In the genomic region with DNA sequence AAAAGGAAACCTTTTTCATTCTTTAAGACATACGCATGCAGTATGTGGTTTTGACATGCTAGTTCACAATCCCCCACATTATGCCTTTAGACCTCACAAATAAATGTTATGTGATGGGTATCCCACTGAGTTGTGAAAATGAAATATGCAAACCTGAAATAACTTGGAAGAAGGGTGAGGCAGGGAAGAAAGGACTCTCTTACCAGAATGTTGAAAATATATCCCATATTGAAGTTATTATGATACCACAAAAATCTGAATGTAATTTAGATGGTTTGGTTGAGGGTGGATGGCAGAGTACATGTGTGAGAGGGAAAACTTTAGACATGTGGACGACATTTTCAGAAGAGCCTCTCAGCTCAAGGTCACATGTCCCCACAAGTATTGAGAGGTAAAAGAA, we compare ENCODE assay signal across 20 cellular contexts.
"Had no signal": no experiment of that assay in that cellular context is flagged by ENCODE, and none has a peak within 500 bp of the region (broad histone marks: within the 10 kb centered on the region; RNA-seq: fewer than 3 reads in every experiment).

No MANE protein-coding gene starts in this region.

- FAIRE-seq: HepG2, RCC 7860 had no signal

- H3K36me3 ChIP-seq: MG63 had no signal

- H3K27me3 ChIP-seq: MG63 had no signal

- ATAC-seq: HepG2 had no signal

- DNase-seq: IMR-90, Karpas-422, KG1, MG63, NCI-H1092 treated with DMSO at 0.1 percent for 48 hours, NCI-H1436, NCI-H187, NCI-H2029, NCI-H2081 treated with DMSO at 0.1 percent for 48 hours, NCI-H2171, NCI-H226, NCI-H446, NCI-H510A, NCI-H524 treated with DMSO at 0.1 percent for 48 hours, NCI-H69, NCI-H774, SHP77, SK-N-SH had no signal

- H3K4me3 ChIP-seq: MG63 had no signal
